24 cellular contexts compared by ENCODE assay signal in genomic region chr7:526474-527034, GRCh38. TPM values are rescaled to one million over a fixed set of nuclear protein-coding genes. Genes with fewer than 3 reads are reported as not detected.
A peak's percentile ranks its signal among the peaks of the same experiment; 100 is the strongest.
DNase-seq lines count a peak whose midpoint lies in the region; ATAC-seq and TF ChIP-seq lines count a peak whose summit lies in the region.
"Had no signal": no experiment of that assay in that cellular context is flagged by ENCODE, and none has a peak within 500 bp of the region (broad histone marks: within the 10 kb centered on the region; RNA-seq: fewer than 3 reads in every experiment).

No MANE protein-coding gene starts in this region.

- H2AK5ac ChIP-seq in trophoblast cell (ENCODE audit: low read length) = peak overlapping the region; percentile 38

- H3K14ac ChIP-seq in trophoblast cell (ENCODE audit: low read length) = peak overlapping the region; percentile 19

- no peak overlapping the region for H3K23ac ChIP-seq in trophoblast cell (ENCODE audit: low read length)

- no peaks in the 10 kb centered on the region; the same call in 1 of the 2 replicates for H3K36me3 Mint-ChIP-seq in WTC11

- H3K18ac ChIP-seq in trophoblast cell (ENCODE audit: low read length) = no peak overlapping the region

- CTCF ChIA-PET in WTC11 (lab: Charles Lee) = interaction anchor here (1.2 kb wide), 1 partner anchor 204 kb away, joined by 3 read pairs; no protein-coding TSS in a partner anchor

- H4K91ac ChIP-seq in trophoblast cell (ENCODE audit: low read depth, low read length) = no peak overlapping the region

- H3K27me3 ChIP-seq in NT2/D1 (ENCODE audit: insufficient read depth, insufficient read length) = peaks cover 21% of the 10 kb centered on the region
- H3K27me3 ChIP-seq in trophoblast cell (ENCODE audit: insufficient read depth, low read length) = peaks cover 20% of the 10 kb centered on the region
- H3K27me3 ChIP-seq in SJCRH30 = no peaks in the 10 kb centered on the region

- no peak overlapping the region for H3K27ac Mint-ChIP-seq in WTC11
- H3K27ac Mint-ChIP-seq: B cell, HFFc6 had no signal

- peak overlapping the region; percentile 30 for H2BK12ac ChIP-seq in trophoblast cell (ENCODE audit: low read length)

- no peak overlapping the region for H2BK120ac ChIP-seq in trophoblast cell (ENCODE audit: insufficient read depth, low read length, poor library complexity)

- no peak overlapping the region for H3K27ac ChIP-seq in trophoblast cell (ENCODE audit: low read depth, low read length)
- H3K27ac ChIP-seq in SJCRH30 = no peak overlapping the region
- H3K27ac ChIP-seq: C4-2B had no signal

- peaks cover 11% of the 10 kb centered on the region for H3K4me1 Mint-ChIP-seq in WTC11

- ATAC-seq in esophagus mucosa = peak; percentile 33
- ATAC-seq in GM21786 (IDR thresholded peaks at IDR 0.05; ENCODE audit: unreplicated experiment) = no peak
- no peak for ATAC-seq in WTC11

- no peak overlapping the region for H2BK5ac ChIP-seq in trophoblast cell (ENCODE audit: low read depth, low read length, poor library complexity)

- no peaks in the 10 kb centered on the region for H3K9me3 Mint-ChIP-seq in WTC11
- H3K9me3 Mint-ChIP-seq: HFFc6 had no signal

- H3K79me1 ChIP-seq in trophoblast cell (ENCODE audit: low read length) = peaks cover 3% of the 10 kb centered on the region

- no peak overlapping the region for H3K4ac ChIP-seq in trophoblast cell (ENCODE audit: low read depth, low read length)

- DNase-seq in NT2/D1 (ENCODE audit: low read depth, low spot score) (no peak), SW480 (ENCODE audit: low spot score) (peak; percentile 56), trophoblast cell (peak in 1 of 2 donors; percentile 36), WTC11 (ENCODE audit: low spot score) (no peak), SJCRH30 (no peak)
- no peak for DNase-seq in stimulated activated CD4-positive, alpha-beta T cell treated with anti-CD3 and anti-CD28 coated beads, Interleukin-2, amount 100 ng/mL, for 24 hours
- DNase-seq: Calu3, DMS79 treated with DMSO at 0.1 percent for 48 hours, GF-D8, H7, HFFc6, KG1, NCI-H1048, NCI-H1417, NCI-H1694, NCI-H2029 treated with DMSO at 0.1 percent for 48 hours, NCI-H446 treated with DMSO at 0.1 percent for 48 hours, NCI-H69, OCI-M1, Right ventricle myocardium superior had no signal

- H3K4me3 Mint-ChIP-seq in WTC11 = no peak overlapping the region
- H3K4me3 Mint-ChIP-seq: B cell, HFFc6 had no signal

- peak overlapping the region; percentile 51 for H3K9ac ChIP-seq in NT2/D1 (ENCODE audit: insufficient read length, low read depth)
- no peak overlapping the region for H3K9ac ChIP-seq in trophoblast cell (ENCODE audit: low read length)

- no peak overlapping the region for H3K4me3 ChIP-seq in NT2/D1 (ENCODE audit: insufficient read length, low read depth)
- no peak overlapping the region for H3K4me3 ChIP-seq in trophoblast cell (ENCODE audit: low read depth, low read length)
- H3K4me3 ChIP-seq in SJCRH30 = no peak overlapping the region

- no peak overlapping the region for H2AFZ ChIP-seq in trophoblast cell (ENCODE audit: insufficient read depth, low read length, poor library complexity)

- POLR2A ChIA-PET in WTC11 (lab: Charles Lee) = no interaction called here

- H3K27me3 Mint-ChIP-seq in WTC11 (ENCODE audit: low read depth) = peaks cover 37% of the 10 kb centered on the region

- no peaks in the 10 kb centered on the region for H3K9me3 ChIP-seq in NT2/D1 (ENCODE audit: insufficient read depth, low read length)
- no peaks in the 10 kb centered on the region for H3K9me3 ChIP-seq in trophoblast cell (ENCODE audit: insufficient read depth, low read depth, low read length)
- no peaks in the 10 kb centered on the region for H3K9me3 ChIP-seq in SJCRH30 (replicated peaks)

- H3K36me3 ChIP-seq in NT2/D1 (ENCODE audit: insufficient read depth, insufficient read length, low read length) = no peaks in the 10 kb centered on the region
- no peaks in the 10 kb centered on the region for H3K36me3 ChIP-seq in trophoblast cell (ENCODE audit: control insufficient read depth in 1 of 2, insufficient read depth in 2 of 2, low read length in 2 of 2)
- no peaks in the 10 kb centered on the region for H3K36me3 ChIP-seq in SJCRH30

- no peak for TF ChIP-seq CTCF in WTC11 (IDR thresholded peaks at IDR 0.05)

- no peaks in the 10 kb centered on the region for H3K79me2 ChIP-seq in trophoblast cell (ENCODE audit: control insufficient read depth, insufficient read depth, low read length, poor library complexity)

- H3K4me2 ChIP-seq in trophoblast cell (ENCODE audit: low read length) = no peak overlapping the region

- WGBS in trophoblast cell (ENCODE audit: extremely low coverage, insufficient coverage, insufficient read length) = no CpG with 5 or more reads among the region's 21 CpGs

- no peak overlapping the region for H4K12ac ChIP-seq in trophoblast cell (ENCODE audit: low read depth, low read length)

- H3K4me1 ChIP-seq in NT2/D1 (ENCODE audit: insufficient read depth, insufficient read length) (peaks cover 22% of the 10 kb centered on the region), trophoblast cell (ENCODE audit: control insufficient read depth in 1 of 2, insufficient read depth in 2 of 2, low read length in 2 of 2) (peaks cover 20 to 21% of the 10 kb centered on the region in 2 experiments), SJCRH30 (no peaks in the 10 kb centered on the region)

- H4K8ac ChIP-seq in trophoblast cell (ENCODE audit: low read depth, low read length) = peak overlapping the region; percentile 44

TF ChIP-seq in WTC11, 78 proteins besides CTCF, POLR2A, EP300 and RAD21:
- TF ChIP-seq ZMAT4 (CRISPR knock-in tag; IDR thresholded peaks at IDR 0.05) = no peak
- TF ChIP-seq MAX (CRISPR knock-in tag; IDR thresholded peaks at IDR 0.05) = no peak
- TF ChIP-seq E2F1 (CRISPR knock-in tag; IDR thresholded peaks at IDR 0.05) = no peak
- TF ChIP-seq MYBL2 (CRISPR knock-in tag; IDR thresholded peaks at IDR 0.05) = no peak
- no peak for TF ChIP-seq ZNF138 (CRISPR knock-in tag; conservative IDR thresholded peaks at IDR 0.05)
- no peak for TF ChIP-seq ZNF263 (CRISPR knock-in tag; IDR thresholded peaks at IDR 0.05; ENCODE audit: low read depth)
- no peak for TF ChIP-seq ESRRA (CRISPR knock-in tag; IDR thresholded peaks at IDR 0.05; ENCODE audit: borderline replicate concordance)
- no peak for TF ChIP-seq IRF2 (CRISPR knock-in tag; IDR thresholded peaks at IDR 0.05; ENCODE audit: borderline replicate concordance, low read depth)
- TF ChIP-seq GRHL2 (CRISPR knock-in tag; IDR thresholded peaks at IDR 0.05; ENCODE audit: insufficient replicate concordance, severe bottlenecking) = no peak
- no peak for TF ChIP-seq GABPB1 (CRISPR knock-in tag; IDR thresholded peaks at IDR 0.05)
- TF ChIP-seq USF1 (CRISPR knock-in tag; IDR thresholded peaks at IDR 0.05) = no peak
- no peak for TF ChIP-seq TCF7 (CRISPR knock-in tag; IDR thresholded peaks at IDR 0.05; ENCODE audit: low read depth)

RNA-seq across cellular contexts. Expression of gene PDGFA, which starts 6.9 kb away (rescaled TPM):
- total RNA-seq in esophagus mucosa (4.1 TPM), WTC11 (2021) (114 to 131 TPM (median 129 TPM) in 3 replicates)
- 9.7 and 10.6 TPM in 2 replicates for polyA plus RNA-seq in trophoblast cell (2013)
- 26.9 and 31.6 TPM in 2 replicates for total RNA-seq in SJCRH30 (2014; rRNA removed; shearing (Covaris generic))
